ENCODE assay signal across 35 cellular contexts in genomic region chr4:15443770-15444169, GRCh38. TPM values are rescaled to one million over a fixed set of nuclear protein-coding genes. Genes with fewer than 3 reads are reported as not detected.
"Had no signal": no experiment of that assay in that cellular context is flagged by ENCODE, and none has a peak within 500 bp of the region (broad histone marks: within the 10 kb centered on the region; RNA-seq: fewer than 3 reads in every experiment).

No MANE protein-coding gene starts in this region.

- H3K4me3 ChIP-seq: cardiac muscle cell, Peyer's patch had no signal

- H3K27me3 Mint-ChIP-seq: activated CD4-positive, alpha-beta memory T cell treated with anti-CD3 and anti-CD28 coated beads, Interleukin-2, amount 10 ng/mL, durations not matched to agents 7 days and 5 days; activated CD8-positive, alpha-beta memory T cell treated with anti-CD3 and anti-CD28 coated beads, Interleukin-2, amount 10 ng/mL, durations not matched to agents 7 days and 5 days; activated naive CD8-positive, alpha-beta T cell treated with anti-CD3 and anti-CD28 coated beads for 36 hours; activated T-helper 17 cell treated with anti-CD3 and anti-CD28 coated beads, Interleukin-2, amount 50 U/mL, for 72 hours had no signal

- H3K9me3 ChIP-seq: Peyer's patch had no signal

- H3K27ac ChIP-seq: cardiac muscle cell, Peyer's patch, WERI-Rb-1 had no signal

- H3K4me1 Mint-ChIP-seq: activated CD4-positive, alpha-beta memory T cell treated with anti-CD3 and anti-CD28 coated beads, Interleukin-2, amount 10 ng/mL, durations not matched to agents 7 days and 5 days; activated T-helper 17 cell treated with anti-CD3 and anti-CD28 coated beads, Interleukin-2, amount 50 U/mL, for 72 hours had no signal

- H3K27ac Mint-ChIP-seq: activated CD4-positive, alpha-beta memory T cell treated with anti-CD3 and anti-CD28 coated beads, Interleukin-2, amount 10 ng/mL, durations not matched to agents 7 days and 5 days; activated CD8-positive, alpha-beta memory T cell treated with anti-CD3 and anti-CD28 coated beads, Interleukin-2, amount 10 ng/mL, durations not matched to agents 7 days and 5 days; activated naive CD8-positive, alpha-beta T cell treated with anti-CD3 and anti-CD28 coated beads for 36 hours; activated T-cell treated with anti-CD3 and anti-CD28 coated beads, Interleukin-2, amount 50 U/mL, for 72 hours; activated T-helper 17 cell treated with anti-CD3 and anti-CD28 coated beads, Interleukin-2, amount 50 U/mL, for 72 hours had no signal

- H3K27me3 ChIP-seq: cardiac muscle cell, Peyer's patch had no signal

- ATAC-seq: activated CD8-positive, alpha-beta memory T cell treated with anti-CD3 and anti-CD28 coated beads, Interleukin-2, amount 10 ng/mL, durations not matched to agents 7 days and 5 days; activated T-cell treated with anti-CD3 and anti-CD28 coated beads, Interleukin-2, amount 50 U/mL, for 72 hours; activated T-helper 17 cell treated with anti-CD3 and anti-CD28 coated beads, Interleukin-2, amount 50 U/mL, for 72 hours; PC-3 had no signal

- H3K4me1 ChIP-seq: Peyer's patch had no signal

- DNase-seq: activated CD4-positive, alpha-beta memory T cell treated with anti-CD3 and anti-CD28 coated beads, Interleukin-2, amount 10 ng/mL, durations not matched to agents 7 days and 5 days; activated CD4-positive, alpha-beta T cell treated with anti-CD3 and anti-CD28 coated beads for 1 hour; activated CD4-positive, alpha-beta T cell treated with anti-CD3 and anti-CD28 coated beads for 48 hours; activated CD4-positive, CD25-positive, alpha-beta regulatory T cell; activated CD8-positive, alpha-beta memory T cell treated with anti-CD3 and anti-CD28 coated beads for 24 hours; activated CD8-positive, alpha-beta memory T cell treated with anti-CD3 and anti-CD28 coated beads, Interleukin-2, amount 10 ng/mL, durations not matched to agents 7 days and 5 days; activated effector memory CD4-positive, alpha-beta T cell treated with anti-CD3 and anti-CD28 coated beads, Interleukin-2, amount 50 U/mL, for 16 hours; activated naive CD4-positive, alpha-beta T cell; activated naive CD4-positive, alpha-beta T cell treated with anti-CD3 and anti-CD28 coated beads, Interleukin-2, amount 50 U/mL, for 16 hours; activated naive CD8-positive, alpha-beta T cell treated with anti-CD3 and anti-CD28 coated beads for 36 hours; activated T-cell treated with anti-CD3 and anti-CD28 coated beads, Interleukin-2, amount 50 U/mL, for 1 hour; activated T-cell treated with anti-CD3 and anti-CD28 coated beads, Interleukin-2, amount 50 U/mL, for 72 hours; amniotic stem cell; aorta; Karpas-422; KBM-7; NCI-H1105; NCI-H1417 treated with DMSO at 0.1 percent for 48 hours; NCI-H187 treated with DMSO at 0.1 percent for 48 hours; NCI-H2081; NCI-H2171 treated with DMSO at 0.1 percent for 48 hours; NCI-H2227 treated with DMSO at 0.1 percent for 48 hours; NCI-H69; NCI-H82; NK-92 treated with Interleukin-12 subunit alpha and Interleukin-12 subunit beta, amount 100 ng/mL, for 24 hours; PC-3; Peyer's patch; RPMI8226; T1000; WERI-Rb-1 had no signal

- H3K4me3 Mint-ChIP-seq: activated CD4-positive, alpha-beta memory T cell treated with anti-CD3 and anti-CD28 coated beads, Interleukin-2, amount 10 ng/mL, durations not matched to agents 7 days and 5 days; activated CD8-positive, alpha-beta memory T cell treated with anti-CD3 and anti-CD28 coated beads, Interleukin-2, amount 10 ng/mL, durations not matched to agents 7 days and 5 days; activated naive CD8-positive, alpha-beta T cell treated with anti-CD3 and anti-CD28 coated beads for 36 hours; activated T-cell treated with anti-CD3 and anti-CD28 coated beads, Interleukin-2, amount 50 U/mL, for 72 hours; activated T-helper 17 cell treated with anti-CD3 and anti-CD28 coated beads, Interleukin-2, amount 50 U/mL, for 72 hours had no signal

- H3K9me3 Mint-ChIP-seq: activated CD4-positive, alpha-beta memory T cell treated with anti-CD3 and anti-CD28 coated beads, Interleukin-2, amount 10 ng/mL, durations not matched to agents 7 days and 5 days; activated T-helper 17 cell treated with anti-CD3 and anti-CD28 coated beads, Interleukin-2, amount 50 U/mL, for 72 hours had no signal

- H3K36me3 ChIP-seq: cardiac muscle cell, Peyer's patch, WERI-Rb-1 had no signal

- H3K36me3 Mint-ChIP-seq: activated CD8-positive, alpha-beta memory T cell treated with anti-CD3 and anti-CD28 coated beads, Interleukin-2, amount 10 ng/mL, durations not matched to agents 7 days and 5 days had no signal

RNA-seq across cellular contexts. Expression of gene C1QTNF7, which starts 15.9 kb away (rescaled TPM):
- total RNA-seq: activated CD4-positive, alpha-beta memory T cell treated with anti-CD3 and anti-CD28 coated beads, Interleukin-2, amount 10 ng/mL, durations not matched to agents 7 days and 5 days; activated CD8-positive, alpha-beta memory T cell treated with anti-CD3 and anti-CD28 coated beads, Interleukin-2, amount 10 ng/mL, durations not matched to agents 7 days and 5 days; activated naive CD8-positive, alpha-beta T cell treated with anti-CD3 and anti-CD28 coated beads for 36 hours; activated T-cell treated with anti-CD3 and anti-CD28 coated beads, Interleukin-2, amount 50 U/mL, for 72 hours; activated T-helper 17 cell treated with anti-CD3 and anti-CD28 coated beads, Interleukin-2, amount 50 U/mL, for 72 hours; cardiac muscle cell; MCF 10A; PC-3; T-helper 1 cell treated with Interleukin-12 subunit alpha and Interleukin-12 subunit beta and Interleukin-4 antibody, amounts not matched to agents 30 ng/mL and 1 ng/mL, for 36 hours; T-helper 2 cell treated with Interferon-gamma antibody and Interleukin-4, amounts not matched to agents 100 ng/mL and 5 ng/mL, for 36 hours had no signal

RNA-seq across cellular contexts. Expression of gene CC2D2A, which starts 25.9 kb away (rescaled TPM):
- total RNA-seq: activated CD4-positive, alpha-beta memory T cell treated with anti-CD3 and anti-CD28 coated beads, Interleukin-2, amount 10 ng/mL, durations not matched to agents 7 days and 5 days; activated CD8-positive, alpha-beta memory T cell treated with anti-CD3 and anti-CD28 coated beads, Interleukin-2, amount 10 ng/mL, durations not matched to agents 7 days and 5 days; activated naive CD8-positive, alpha-beta T cell treated with anti-CD3 and anti-CD28 coated beads for 36 hours; activated T-cell treated with anti-CD3 and anti-CD28 coated beads, Interleukin-2, amount 50 U/mL, for 72 hours; activated T-helper 17 cell treated with anti-CD3 and anti-CD28 coated beads, Interleukin-2, amount 50 U/mL, for 72 hours; T-helper 1 cell treated with Interleukin-12 subunit alpha and Interleukin-12 subunit beta and Interleukin-4 antibody, amounts not matched to agents 30 ng/mL and 1 ng/mL, for 36 hours; T-helper 2 cell treated with Interferon-gamma antibody and Interleukin-4, amounts not matched to agents 100 ng/mL and 5 ng/mL, for 36 hours had no signal
